ENCODE assay signal across 19 cellular contexts in genomic region chr6:885051-885590, GRCh38.
"Had no signal": no experiment of that assay in that cellular context is flagged by ENCODE, and none has a peak within 500 bp of the region (broad histone marks: within the 10 kb centered on the region; RNA-seq: fewer than 3 reads in every experiment).

No MANE protein-coding gene starts in this region.

- DNase-seq: activated CD4-positive, alpha-beta T cell treated with anti-CD3 and anti-CD28 coated beads, Interleukin-2, amount 50 U/mL, for 48 hours; activated CD4-positive, CD25-positive, alpha-beta regulatory T cell treated with anti-CD3 and anti-CD28 coated beads, Interleukin-2, amount 50 U/mL, for 72 hours; activated effector memory CD4-positive, alpha-beta T cell treated with Interleukin-2 at 50 U/mL for 16 hours; activated T-cell treated with anti-CD3 and anti-CD28 coated beads, Interleukin-2, amount 50 U/mL, for 4 hours; effector memory CD4-positive, alpha-beta T cell; hippocampal formation; kidney; left ventricle myocardium inferior; mesenchymal stem cell; right cardiac atrium; stimulated activated CD4-positive, alpha-beta T cell treated with anti-CD3 and anti-CD28 coated beads, Interleukin-4, amount 100 ng/mL, for 24 hours; stimulated activated naive CD4-positive, alpha-beta T cell treated with Interleukin-2 at 50 U/mL for 16 hours; T-helper 1 cell; T1000; upper lobe of left lung had no signal

- ATAC-seq: activated naive CD4-positive, alpha-beta T cell treated with anti-CD3 and anti-CD28 coated beads, Interleukin-2, amount 50 U/mL, for 72 hours; activated T-cell treated with anti-CD3 and anti-CD28 coated beads, Interleukin-2, amount 50 U/mL, for 4 hours; right cardiac atrium had no signal

- H3K36me3 ChIP-seq: left ventricle myocardium inferior, prostate gland, upper lobe of left lung had no signal

- H3K4me3 Mint-ChIP-seq: activated T-cell treated with anti-CD3 and anti-CD28 coated beads, Interleukin-2, amount 50 U/mL, for 4 hours; central memory CD8-positive, alpha-beta T cell had no signal

- H3K27ac Mint-ChIP-seq: activated naive CD4-positive, alpha-beta T cell treated with anti-CD3 and anti-CD28 coated beads, Interleukin-2, amount 50 U/mL, for 72 hours had no signal

- H3K36me3 Mint-ChIP-seq: activated naive CD4-positive, alpha-beta T cell treated with anti-CD3 and anti-CD28 coated beads, Interleukin-2, amount 50 U/mL, for 72 hours had no signal

- H3K4me1 ChIP-seq: left ventricle myocardium inferior, prostate gland, upper lobe of left lung had no signal

- H3K9me3 ChIP-seq: left ventricle myocardium inferior, prostate gland, upper lobe of left lung had no signal

- H3K9me3 Mint-ChIP-seq: activated naive CD4-positive, alpha-beta T cell treated with anti-CD3 and anti-CD28 coated beads, Interleukin-2, amount 50 U/mL, for 72 hours; activated T-cell treated with anti-CD3 and anti-CD28 coated beads, Interleukin-2, amount 50 U/mL, for 4 hours; central memory CD8-positive, alpha-beta T cell had no signal

- H3K27me3 ChIP-seq: upper lobe of left lung had no signal

- H3K4me3 ChIP-seq: left ventricle myocardium inferior, prostate gland, skin epidermis, upper lobe of left lung had no signal
